In the genomic region with DNA sequence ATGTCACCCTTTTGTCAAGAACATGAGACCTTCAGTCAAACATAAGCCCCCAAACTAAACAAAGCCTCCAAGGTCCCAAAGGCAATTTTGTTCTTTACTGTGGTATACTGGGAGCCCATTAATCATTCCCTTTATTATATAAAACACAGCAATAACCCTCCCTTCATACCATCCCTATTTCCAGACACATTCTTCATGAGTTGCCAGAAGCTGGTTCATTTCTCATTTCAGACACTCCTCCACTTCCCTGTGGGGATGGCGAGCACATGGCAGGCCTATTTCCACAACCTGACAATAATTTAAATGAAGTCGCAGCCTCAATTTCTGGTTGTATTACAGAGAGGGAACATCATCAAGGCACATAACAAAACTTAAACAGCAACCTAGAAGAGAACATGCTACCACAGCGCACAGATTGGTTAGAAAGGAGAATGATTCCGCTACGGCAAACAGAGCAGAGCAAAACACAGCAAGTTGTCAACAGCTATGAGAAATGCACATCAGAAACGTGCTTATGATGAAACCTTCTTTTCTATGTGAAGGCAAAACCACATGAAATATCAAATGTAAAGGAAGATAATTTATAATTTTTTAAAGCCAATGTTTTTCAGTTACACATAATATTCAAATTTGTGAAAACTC, we compare ENCODE assay signal across 15 cellular contexts.
DNase-seq lines count a peak whose midpoint lies in the region; ATAC-seq and TF ChIP-seq lines count a peak whose summit lies in the region.
"Had no signal": no experiment of that assay in that cellular context is flagged by ENCODE, and none has a peak within 500 bp of the region (broad histone marks: within the 10 kb centered on the region; RNA-seq: fewer than 3 reads in every experiment).

No MANE protein-coding gene starts in this region.

- peaks cover 84% of the 10 kb centered on the region for H3K4me1 Mint-ChIP-seq in activated naive CD4-positive, alpha-beta T cell treated with anti-CD3 and anti-CD28 coated beads for 36 hours (ENCODE audit: low read depth)
- H3K4me1 Mint-ChIP-seq in activated naive CD4-positive, alpha-beta T cell treated with anti-CD3 and anti-CD28 coated beads, Interleukin-2, amount 10 ng/mL, durations not matched to agents 7 days and 5 days, result peaks cover 55% of the 10 kb centered on the region
- peaks cover 83% of the 10 kb centered on the region for H3K4me1 Mint-ChIP-seq in activated T-helper 1 cell treated with anti-CD3 and anti-CD28 coated beads, Interleukin-12 subunit alpha, Interleukin-12 subunit beta, Interleukin-2, Interleukin-4 antibody, amounts not matched to agents 30 ng/mL and 10 ng/mL and 1 ng/mL, durations not matched to agents 14 hours and 24 hours and 36 hours (ENCODE audit: low read depth)
- peaks cover 37% of the 10 kb centered on the region for H3K4me1 Mint-ChIP-seq in type B pancreatic cell (ENCODE audit: unreplicated experiment)

- H3K27me3 Mint-ChIP-seq in activated naive CD4-positive, alpha-beta T cell treated with anti-CD3 and anti-CD28 coated beads for 36 hours (ENCODE audit: low read depth), result no peaks in the 10 kb centered on the region
- H3K27me3 Mint-ChIP-seq in activated naive CD4-positive, alpha-beta T cell treated with anti-CD3 and anti-CD28 coated beads, Interleukin-2, amount 10 ng/mL, durations not matched to agents 7 days and 5 days, result no peaks in the 10 kb centered on the region
- no peaks in the 10 kb centered on the region for H3K27me3 Mint-ChIP-seq in activated T-helper 1 cell treated with anti-CD3 and anti-CD28 coated beads, Interleukin-12 subunit alpha, Interleukin-12 subunit beta, Interleukin-2, Interleukin-4 antibody, amounts not matched to agents 30 ng/mL and 10 ng/mL and 1 ng/mL, durations not matched to agents 14 hours and 24 hours and 36 hours (ENCODE audit: insufficient read depth)
- no peaks in the 10 kb centered on the region for H3K27me3 Mint-ChIP-seq in type B pancreatic cell

- no peak for DNase-seq in activated naive CD4-positive, alpha-beta T cell treated with anti-CD3 and anti-CD28 coated beads for 36 hours
- DNase-seq in activated naive CD4-positive, alpha-beta T cell treated with anti-CD3 and anti-CD28 coated beads, Interleukin-2, amount 10 ng/mL, durations not matched to agents 7 days and 5 days, result no peak
- no peak for DNase-seq in activated T-helper 1 cell treated with anti-CD3 and anti-CD28 coated beads, Interleukin-12 subunit alpha, Interleukin-12 subunit beta, Interleukin-2, Interleukin-4 antibody, amounts not matched to agents 30 ng/mL and 10 ng/mL and 1 ng/mL, durations not matched to agents 14 hours and 24 hours and 36 hours (ENCODE audit: low spot score)
- DNase-seq in left kidney (ENCODE audit: low read depth, low spot score) (peak; percentile 32), type B pancreatic cell (ENCODE audit: extremely low spot score, unreplicated experiment) (no peak), NCI-H2227 treated with DMSO at 0.1 percent for 48 hours (lab: John Stamatoyannopoulos, UW) (no peak), lower leg skin (ENCODE audit: low spot score in 2 of 2) (no peak)
- DNase-seq: AML-193, DMS 273 treated with DMSO at 0.1 percent for 48 hours, NCI-H1092 treated with DMSO at 0.1 percent for 48 hours, NCI-H1694, NCI-H446 treated with DMSO at 0.1 percent for 48 hours, NCI-H748 treated with DMSO at 0.1 percent for 48 hours, PC-3 had no signal

- H3K9me3 Mint-ChIP-seq in activated naive CD4-positive, alpha-beta T cell treated with anti-CD3 and anti-CD28 coated beads for 36 hours, result no peaks in the 10 kb centered on the region
- no peaks in the 10 kb centered on the region for H3K9me3 Mint-ChIP-seq in activated naive CD4-positive, alpha-beta T cell treated with anti-CD3 and anti-CD28 coated beads, Interleukin-2, amount 10 ng/mL, durations not matched to agents 7 days and 5 days
- peaks cover 6% of the 10 kb centered on the region for H3K9me3 Mint-ChIP-seq in activated T-helper 1 cell treated with anti-CD3 and anti-CD28 coated beads, Interleukin-12 subunit alpha, Interleukin-12 subunit beta, Interleukin-2, Interleukin-4 antibody, amounts not matched to agents 30 ng/mL and 10 ng/mL and 1 ng/mL, durations not matched to agents 14 hours and 24 hours and 36 hours
- H3K9me3 Mint-ChIP-seq in type B pancreatic cell, result peaks cover 6% of the 10 kb centered on the region

- intact Hi-C loops in activated naive CD4-positive, alpha-beta T cell treated with anti-CD3 and anti-CD28 coated beads for 36 hours (cut with micrococcal nuclease), result loop anchor here (1.0 kb wide), 6 partner anchors 13 to 112 kb away; no protein-coding TSS in a partner anchor
- intact Hi-C loops in activated T-helper 1 cell treated with anti-CD3 and anti-CD28 coated beads, Interleukin-12 subunit alpha, Interleukin-12 subunit beta, Interleukin-2, Interleukin-4 antibody, amounts not matched to agents 30 ng/mL and 10 ng/mL and 1 ng/mL, durations not matched to agents 14 hours and 24 hours and 36 hours (cut with micrococcal nuclease), result loop anchor here (1.0 kb wide), 3 partner anchors 13 to 65 kb away; no protein-coding TSS in a partner anchor
- intact Hi-C loops in lower leg skin (cut with DNase I; ENCODE audit: low total_unique reads), result no loop called here

- no peak overlapping the region for H3K4me3 ChIP-seq in lower leg skin (ENCODE audit: low read depth, poor library complexity, severe bottlenecking)

- 86 to 88% methylated on average over 6 of the region's 6 CpGs for WGBS in lower leg skin, 2 donors

- H3K36me3 Mint-ChIP-seq in activated naive CD4-positive, alpha-beta T cell treated with anti-CD3 and anti-CD28 coated beads for 36 hours (ENCODE audit: low read depth), result no peaks in the 10 kb centered on the region
- peaks cover 16% of the 10 kb centered on the region for H3K36me3 Mint-ChIP-seq in activated naive CD4-positive, alpha-beta T cell treated with anti-CD3 and anti-CD28 coated beads, Interleukin-2, amount 10 ng/mL, durations not matched to agents 7 days and 5 days
- peaks cover 18% of the 10 kb centered on the region for H3K36me3 Mint-ChIP-seq in activated T-helper 1 cell treated with anti-CD3 and anti-CD28 coated beads, Interleukin-12 subunit alpha, Interleukin-12 subunit beta, Interleukin-2, Interleukin-4 antibody, amounts not matched to agents 30 ng/mL and 10 ng/mL and 1 ng/mL, durations not matched to agents 14 hours and 24 hours and 36 hours (ENCODE audit: low read depth)
- H3K36me3 Mint-ChIP-seq in type B pancreatic cell, result no peaks in the 10 kb centered on the region

- CTCF ChIA-PET in activated naive CD4-positive, alpha-beta T cell treated with anti-CD3 and anti-CD28 coated beads for 36 hours (lab: Charles Lee), result interaction anchor here (1.1 to 2.1 kb wide), 6 partner anchors 13 to 163 kb away, joined by 3 to 7 read pairs (median 4); no protein-coding TSS in a partner anchor
- CTCF ChIA-PET in activated naive CD4-positive, alpha-beta T cell treated with anti-CD3 and anti-CD28 coated beads, Interleukin-2, amount 10 ng/mL, durations not matched to agents 7 days and 5 days (lab: Charles Lee), result interaction anchor here (1.0 to 2.2 kb wide), 3 partner anchors 12 to 65 kb away, joined by 3 to 8 read pairs (median 4); partner anchors contain the start of gene ARHGEF3

- peak overlapping the region; percentile 56 for H3K27ac Mint-ChIP-seq in activated naive CD4-positive, alpha-beta T cell treated with anti-CD3 and anti-CD28 coated beads for 36 hours
- H3K27ac Mint-ChIP-seq in activated naive CD4-positive, alpha-beta T cell treated with anti-CD3 and anti-CD28 coated beads, Interleukin-2, amount 10 ng/mL, durations not matched to agents 7 days and 5 days, result no peak overlapping the region
- peak overlapping the region; percentile 62 for H3K27ac Mint-ChIP-seq in activated T-helper 1 cell treated with anti-CD3 and anti-CD28 coated beads, Interleukin-12 subunit alpha, Interleukin-12 subunit beta, Interleukin-2, Interleukin-4 antibody, amounts not matched to agents 30 ng/mL and 10 ng/mL and 1 ng/mL, durations not matched to agents 14 hours and 24 hours and 36 hours
- H3K27ac Mint-ChIP-seq in type B pancreatic cell, result peak overlapping the region; percentile 11

- TF ChIP-seq CTCF in type B pancreatic cell (conservative IDR thresholded peaks at IDR 0.05) (no peak), lower leg skin (IDR thresholded peaks at IDR 0.05) (no peak)

- ATAC-seq in GM21786 (IDR thresholded peaks at IDR 0.05; ENCODE audit: unreplicated experiment), result no peak
- ATAC-seq: PC-3 had no signal

- TF ChIP-seq POLR2A in lower leg skin (IDR thresholded peaks at IDR 0.05), result no peak

- H3K4me3 Mint-ChIP-seq in activated naive CD4-positive, alpha-beta T cell treated with anti-CD3 and anti-CD28 coated beads for 36 hours, result no peak overlapping the region
- no peak overlapping the region for H3K4me3 Mint-ChIP-seq in activated naive CD4-positive, alpha-beta T cell treated with anti-CD3 and anti-CD28 coated beads, Interleukin-2, amount 10 ng/mL, durations not matched to agents 7 days and 5 days
- H3K4me3 Mint-ChIP-seq in activated T-helper 1 cell treated with anti-CD3 and anti-CD28 coated beads, Interleukin-12 subunit alpha, Interleukin-12 subunit beta, Interleukin-2, Interleukin-4 antibody, amounts not matched to agents 30 ng/mL and 10 ng/mL and 1 ng/mL, durations not matched to agents 14 hours and 24 hours and 36 hours, result peak overlapping the region; percentile 6
- no peak overlapping the region for H3K4me3 Mint-ChIP-seq in type B pancreatic cell
